Comparison of ENCODE assay signal across 8 cellular contexts in genomic region chr3:112814256-112814655, GRCh38. TPM values are rescaled to one million over a fixed set of nuclear protein-coding genes. Genes with fewer than 3 reads are reported as not detected.
A peak's percentile ranks its signal among the peaks of the same experiment; 100 is the strongest.
DNase-seq lines count a peak whose midpoint lies in the region; ATAC-seq and TF ChIP-seq lines count a peak whose summit lies in the region.

No MANE protein-coding gene starts in this region.

- peaks cover 3% of the 10 kb centered on the region for H3K4me1 ChIP-seq in cardiac muscle cell (ENCODE audit: low read depth)

- ATAC-seq in stimulated activated naive B cell treated with anti-CD40 and anti-IgM and Interleukin-4, amounts not matched to agents 10 μg/mL and 1 μg/mL and 100 μg/mL, for 72 hours (replicated peaks) = peak; percentile 35 to 38
- ATAC-seq in GM21390 (IDR thresholded peaks at IDR 0.05; ENCODE audit: unreplicated experiment) = no peak
- ATAC-seq in GM21619 (IDR thresholded peaks at IDR 0.05; ENCODE audit: unreplicated experiment) = no peak

- H3K27me3 ChIP-seq in cardiac muscle cell = no peaks in the 10 kb centered on the region

- H3K27ac ChIP-seq in cardiac muscle cell = no peak overlapping the region

- H3K36me3 Mint-ChIP-seq in stimulated activated naive B cell treated with anti-CD40 and anti-IgM and Interleukin-4, amounts not matched to agents 10 μg/mL and 1 μg/mL and 100 μg/mL, for 72 hours = peaks cover 0 to 7% of the 10 kb centered on the region in 2 donors

- H3K4me1 Mint-ChIP-seq in stimulated activated naive B cell treated with anti-CD40 and anti-IgM and Interleukin-4, amounts not matched to agents 10 μg/mL and 1 μg/mL and 100 μg/mL, for 72 hours = peaks cover 24 to 63% of the 10 kb centered on the region in 2 donors

- peak; percentile 65 for TF ChIP-seq CTCF in cardiac muscle cell (IDR thresholded peaks at IDR 0.05; ENCODE audit: low read depth, low read length)

- H3K9me3 Mint-ChIP-seq in stimulated activated naive B cell treated with anti-CD40 and anti-IgM and Interleukin-4, amounts not matched to agents 10 μg/mL and 1 μg/mL and 100 μg/mL, for 72 hours = peaks cover 8 to 17% of the 10 kb centered on the region in 2 donors

- no peaks in the 10 kb centered on the region for H3K9me3 ChIP-seq in cardiac muscle cell (ENCODE audit: low read depth)

- no peak overlapping the region for H3K4me3 ChIP-seq in cardiac muscle cell

- H3K36me3 ChIP-seq in cardiac muscle cell = no peaks in the 10 kb centered on the region

- no peaks in the 10 kb centered on the region for H3K27me3 Mint-ChIP-seq in stimulated activated naive B cell treated with anti-CD40 and anti-IgM and Interleukin-4, amounts not matched to agents 10 μg/mL and 1 μg/mL and 100 μg/mL, for 72 hours

- peak overlapping the region; percentile 93 for H3K27ac Mint-ChIP-seq in stimulated activated naive B cell treated with anti-CD40 and anti-IgM and Interleukin-4, amounts not matched to agents 10 μg/mL and 1 μg/mL and 100 μg/mL, for 72 hours

- in situ Hi-C loops in SK-MEL-5 (cut with HindIII; ENCODE audit: low pct_unique_long_range_greater_than_20kb, low sequenced_read_pairs) = no loop called here

- DNase-seq in SKM-1 treated with dmso at 0.1 percent for 144 hours (lab: John Stamatoyannopoulos, UW; ENCODE audit: unreplicated experiment) (peak; percentile 46), SKM-1 (lab: John Stamatoyannopoulos, UW; ENCODE audit: unreplicated experiment) (no peak), SK-MEL-5 (ENCODE audit: low read depth, low spot score) (peak; percentile 55), cardiac muscle cell (ENCODE audit: low read depth in 1 of 2, low spot score in 1 of 2) (peak; percentile 59 to 91)
- DNase-seq in stimulated activated naive B cell treated with anti-CD40 and anti-IgM and Interleukin-4, amounts not matched to agents 10 μg/mL and 1 μg/mL and 100 μg/mL, for 72 hours = peak; percentile 8
- no peak for DNase-seq in stimulated activated CD4-positive, alpha-beta T cell treated with anti-CD3 and anti-CD28 coated beads, Interleukin-4, amount 100 ng/mL, for 24 hours

- peak overlapping the region; percentile 65 to 72 for H3K4me3 Mint-ChIP-seq in stimulated activated naive B cell treated with anti-CD40 and anti-IgM and Interleukin-4, amounts not matched to agents 10 μg/mL and 1 μg/mL and 100 μg/mL, for 72 hours

RNA-seq across cellular contexts. Expression of gene CD200R1L, which starts 32.4 kb away (rescaled TPM):
- total RNA-seq in SK-MEL-5 (2014; rRNA removed; shearing (Covaris generic)) = not detected in 2 replicates
- not detected in 2 replicates for polyA plus RNA-seq in SK-MEL-5 (2015; cell fraction: cytosol; rRNA removed)
- polyA plus RNA-seq in SK-MEL-5 (2015; cell fraction: nucleus; rRNA removed) = not detected in 2 replicates
- not detected in 2 replicates for total RNA-seq in cardiac muscle cell
- polyA plus RNA-seq in cardiac muscle cell = not detected in 2 replicates

Comparison
In these comparisons a context has a peak if more than half of its experiments do, and no peak if none do; other contexts are left out.
1. DNase-seq: peak in SKM-1 treated with dmso at 0.1 percent for 144 hours (single experiment), SK-MEL-5 (single experiment), cardiac muscle cell (2 of 2) and stimulated activated naive B cell treated with anti-CD40 and anti-IgM and Interleukin-4, amounts not matched to agents 10 μg/mL and 1 μg/mL and 100 μg/mL, for 72 hours (single experiment); none in SKM-1 (single experiment) and stimulated activated CD4-positive, alpha-beta T cell treated with anti-CD3 and anti-CD28 coated beads, Interleukin-4, amount 100 ng/mL, for 24 hours (single experiment).
2. ATAC-seq: peak in stimulated activated naive B cell treated with anti-CD40 and anti-IgM and Interleukin-4, amounts not matched to agents 10 μg/mL and 1 μg/mL and 100 μg/mL, for 72 hours (2 of 2); none in GM21390 (single experiment) and GM21619 (single experiment).